Comparison of ENCODE assay signal across 19 cellular contexts in genomic region chr14:57823015-57823660, GRCh38. TPM values are rescaled to one million over a fixed set of nuclear protein-coding genes. Genes with fewer than 3 reads are reported as not detected.
DNase-seq lines count a peak whose midpoint lies in the region; ATAC-seq, FAIRE-seq and TF ChIP-seq lines count a peak whose summit lies in the region.
"Had no signal": no experiment of that assay in that cellular context is flagged by ENCODE, and none has a peak within 500 bp of the region (broad histone marks: within the 10 kb centered on the region; RNA-seq: fewer than 3 reads in every experiment).

No MANE protein-coding gene starts in this region.

- H3K4me1 ChIP-seq in mammary epithelial cell (ENCODE audit: insufficient read depth, low read length), result no peaks in the 10 kb centered on the region
- peaks cover 5% of the 10 kb centered on the region for H3K4me1 ChIP-seq in foreskin keratinocyte
- H3K4me1 ChIP-seq: BE2C had no signal

- no peak for TF ChIP-seq CTCF in mammary epithelial cell (conservative IDR thresholded peaks at IDR 0.05 in 1 of 2, IDR thresholded peaks at IDR 0.05 in 1 of 2; ENCODE audit: extremely low read depth in 1 of 2, insufficient read depth in 1 of 2, low read depth in 1 of 2, low read length in 2 of 2)
- TF ChIP-seq CTCF in foreskin keratinocyte (conservative IDR thresholded peaks at IDR 0.05), result no peak

- H3K4me3 ChIP-seq in mammary epithelial cell (replicated peaks in 1 of 3; ENCODE audit: insufficient read depth in 1 of 3, low read depth in 2 of 3, low read length in 3 of 3), result no peak overlapping the region

- dilution Hi-C loops in mammary epithelial cell (cut with HindIII; ENCODE audit: low sequenced_read_pairs), result no loop called here

- CTCF ChIA-PET in mammary epithelial cell (lab: Charles Lee; ENCODE audit: low non-redundant PET), result no interaction called here

- ATAC-seq in foreskin keratinocyte, result peak; percentile 79
- ATAC-seq in HG02870 (IDR thresholded peaks at IDR 0.05; ENCODE audit: unreplicated experiment), result no peak

- H3K27me3 ChIP-seq in mammary epithelial cell (ENCODE audit: insufficient read depth, low read length), result no peaks in the 10 kb centered on the region
- H3K27me3 ChIP-seq in foreskin keratinocyte, result no peaks in the 10 kb centered on the region
- H3K27me3 ChIP-seq: BE2C had no signal

- DNase-seq in ELR (ENCODE audit: low read depth) (peak; percentile 6), HTR-8/SVneo (ENCODE audit: insufficient read length, low spot score) (no peak), mammary epithelial cell (no peak), foreskin keratinocyte (peak in 1 of 2 donors; percentile 65), kidney tubule cell (ENCODE audit: low spot score) (no peak), nucleus accumbens (lab: John Stamatoyannopoulos, UW) (no peak), retina (no peak)
- DNase-seq: BE2C; CD4-positive, alpha-beta memory T cell; DMS79; GOT3; H9 had no signal

- H3K9ac ChIP-seq in mammary epithelial cell (ENCODE audit: insufficient read depth, low read length), result no peak overlapping the region

- intact Hi-C loops in mammary epithelial cell (cut with micrococcal nuclease), result no loop called here

- no peaks in the 10 kb centered on the region for H3K36me3 ChIP-seq in mammary epithelial cell (ENCODE audit: insufficient read depth, low read length)
- H3K36me3 ChIP-seq: BE2C had no signal

- FAIRE-seq in HTR-8/SVneo (lab: Jason Lieb, UNC), result peak; percentile 87
- FAIRE-seq: G401.6, GM12891 had no signal

- H2AFZ ChIP-seq in mammary epithelial cell (ENCODE audit: low read depth, low read length), result peak overlapping the region; percentile 3

- in situ Hi-C loops in mammary epithelial cell (cut with MboI; ENCODE audit: low sequenced_read_pairs in 2 of 2), result loop anchor here in 1 of 2 donors (10.0 kb wide), 1 partner anchor 78 kb away; no protein-coding TSS in a partner anchor

- H3K27ac ChIP-seq in mammary epithelial cell (ENCODE audit: insufficient read depth, low read depth, low read length), result no peak overlapping the region
- H3K27ac ChIP-seq in foreskin keratinocyte, result no peak overlapping the region
- H3K27ac ChIP-seq: C4-2B had no signal

- no peaks in the 10 kb centered on the region for H3K79me2 ChIP-seq in mammary epithelial cell (ENCODE audit: insufficient read depth, low read length)

- H3K9me3 ChIP-seq in mammary epithelial cell (replicated peaks; ENCODE audit: insufficient read depth, low read length), result no peaks in the 10 kb centered on the region
- H3K9me3 ChIP-seq: BE2C had no signal

- H4K20me1 ChIP-seq in mammary epithelial cell (ENCODE audit: insufficient read depth, low read length), result no peaks in the 10 kb centered on the region

- no TSS peak for BruUV-seq in mammary epithelial cell (replicated peaks; lab: Mats Ljungman, UMichigan)

- H3K4me2 ChIP-seq in mammary epithelial cell (ENCODE audit: insufficient read depth, low read depth, low read length), result no peak overlapping the region

- WGBS in mammary epithelial cell (ENCODE audit: low coverage, missing lambda C conversion rate), result 71% methylated on average over 4 of the region's 4 CpGs

RNA-seq across cellular contexts. Expression of gene SLC35F4, which starts 42.8 kb away (rescaled TPM):
- total RNA-seq in mammary epithelial cell (under 1 TPM in 1 of 2 donors, not detected in 1; 0.42 TPM), foreskin keratinocyte (not detected in 2 replicates)
- polyA plus RNA-seq in mammary epithelial cell (not detected), foreskin keratinocyte (not detected in 2 replicates)
- polyA minus RNA-seq in mammary epithelial cell, result not detected
- total RNA-seq: A172; CD4-positive, alpha-beta memory T cell; H9; HT-29 had no signal
- polyA plus RNA-seq: CD4-positive, alpha-beta memory T cell; IgD-negative memory B cell had no signal
